In the genomic region with DNA sequence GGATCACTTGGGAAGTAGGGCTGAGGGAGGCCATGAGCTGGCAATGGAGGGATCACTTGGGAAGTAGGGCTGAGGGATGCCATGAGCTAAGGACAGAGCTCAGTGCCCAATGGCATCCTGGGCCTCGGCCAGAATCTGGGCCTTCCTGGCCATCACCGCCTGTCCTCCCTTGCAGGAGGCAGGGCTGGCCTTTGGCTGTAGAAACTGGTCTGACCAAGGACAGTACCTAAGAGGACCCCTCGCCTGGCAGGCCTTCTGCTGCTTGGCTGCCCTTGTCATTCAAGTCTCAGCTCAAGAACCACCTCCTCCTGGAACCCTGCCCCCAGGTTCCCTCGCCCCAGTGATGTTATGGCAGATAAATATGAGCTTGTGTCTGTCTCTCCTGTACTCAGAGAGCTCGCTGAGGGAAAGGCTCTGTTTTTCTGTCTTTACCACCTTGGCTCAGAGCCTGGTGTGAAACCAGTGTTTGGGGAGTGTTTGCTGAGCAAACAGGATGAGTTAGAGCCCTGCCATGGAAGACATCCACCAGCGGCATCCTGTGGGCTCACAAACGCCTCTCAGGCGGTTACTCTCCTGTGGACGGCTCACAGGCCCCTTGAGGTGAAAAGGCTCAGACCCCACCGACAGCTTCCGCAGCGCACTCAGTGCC, we compare ENCODE assay signal across 21 cellular contexts. TPM values are rescaled to one million over a fixed set of nuclear protein-coding genes. Genes with fewer than 3 reads are reported as not detected.
DNase-seq lines count a peak whose midpoint lies in the region; ATAC-seq and TF ChIP-seq lines count a peak whose summit lies in the region.
"Had no signal": no experiment of that assay in that cellular context is flagged by ENCODE, and none has a peak within 500 bp of the region (broad histone marks: within the 10 kb centered on the region; RNA-seq: fewer than 3 reads in every experiment).

No MANE protein-coding gene starts in this region.

- H3K4me2 ChIP-seq in BLaER1 treated with 17β-estradiol and CSF1 and Interleukin-3, amounts not matched to agents 10 nM and 100 nM: peak overlapping the region in 9 of 11 experiments; percentile 18 to 98 (median 89); a peak in 17 of 22 replicates

- 11% methylated on average over 2 of the region's 12 CpGs for WGBS in right lobe of liver (ENCODE audit: insufficient coverage, low coverage, low lambda C conversion rate, missing lambda C conversion rate)
- WGBS in upper lobe of left lung, 2 donors: 91 to 94% methylated on average over 8 to 11 of the region's 12 CpGs

- peaks cover 12 to 100% (median 46%) of the 10 kb centered on the region in 11 experiments; a peak in 19 of 22 replicates for H4K20me1 ChIP-seq in BLaER1 treated with 17β-estradiol and CSF1 and Interleukin-3, amounts not matched to agents 10 nM and 100 nM

- no peak overlapping the region; a peak in 1 of 20 replicates for H3K4me3 ChIP-seq in BLaER1 treated with 17β-estradiol and CSF1 and Interleukin-3, amounts not matched to agents 10 nM and 100 nM
- H3K4me3 ChIP-seq in LNCaP clone FGC (ENCODE audit: low read depth, low read length) (no peak overlapping the region), right lobe of liver (no peak overlapping the region), upper lobe of left lung (no peak overlapping the region)
- H3K4me3 ChIP-seq: cardiac muscle cell, SK-N-MC had no signal

- peaks cover 74 to 100% (median 99%) of the 10 kb centered on the region in 10 experiments for H3K4me1 ChIP-seq in BLaER1 treated with 17β-estradiol and CSF1 and Interleukin-3, amounts not matched to agents 10 nM and 100 nM
- H3K4me1 ChIP-seq in right lobe of liver: peaks cover 0 to 40% (median 17%) of the 10 kb centered on the region in 4 donors
- no peaks in the 10 kb centered on the region for H3K4me1 ChIP-seq in upper lobe of left lung

- peak; percentile 83 for DNase-seq in LNCaP clone FGC (ENCODE audit: low read depth)
- peak; percentile 22 for DNase-seq in amniotic epithelial cell (ENCODE audit: low read depth)
- DNase-seq in right lobe of liver: peak in 2 of 3 donors; percentile 61 to 73
- DNase-seq in glomerular visceral epithelial cell (ENCODE audit: extremely low spot score): no peak
- DNase-seq in activated gamma-delta T cell (lab: John Stamatoyannopoulos, UW): no peak
- DNase-seq in upper lobe of left lung: no peak
- no peak for DNase-seq in putamen (ENCODE audit: low spot score)
- DNase-seq: ACHN; activated CD4-positive, alpha-beta T cell treated with anti-CD3 and anti-CD28 coated beads for 36 hours; activated naive CD4-positive, alpha-beta T cell treated with anti-CD3 and anti-CD28 coated beads for 36 hours; activated T-cell treated with anti-CD3 and anti-CD28 coated beads, Interleukin-2, amount 50 U/mL, for 4 hours; amniotic stem cell; HCEC 1CT; kidney glomerular epithelial cell; NCI-H1417; NCI-H446 treated with DMSO at 0.1 percent for 48 hours; T-helper 2 cell had no signal

- H3K27ac ChIP-seq in BLaER1 treated with 17β-estradiol and CSF1 and Interleukin-3, amounts not matched to agents 10 nM and 100 nM: peak overlapping the region in 5 of 11 experiments; percentile 16 to 79 (median 64); a peak in 8 of 22 replicates
- H3K27ac ChIP-seq in right lobe of liver (peak overlapping the region in 2 of 3 donors; percentile 40 to 88), upper lobe of left lung (no peak overlapping the region)
- H3K27ac ChIP-seq: cardiac muscle cell, HL-60, SK-N-MC had no signal

- ATAC-seq in right lobe of liver (peak; percentile 45 to 61 (median 50)), upper lobe of left lung (ENCODE audit: low FRiP score in 2 of 2) (no peak)
- ATAC-seq: activated CD4-positive, alpha-beta T cell treated with anti-CD3 and anti-CD28 coated beads for 36 hours; activated T-cell treated with anti-CD3 and anti-CD28 coated beads, Interleukin-2, amount 50 U/mL, for 4 hours had no signal

- H3K36me3 ChIP-seq in BLaER1 treated with 17β-estradiol and CSF1 and Interleukin-3, amounts not matched to agents 10 nM and 100 nM: peaks cover 29 to 100% (median 63%) of the 10 kb centered on the region in 11 experiments
- H3K36me3 ChIP-seq in right lobe of liver (peaks cover 0 to 46% (median 12%) of the 10 kb centered on the region in 4 donors), upper lobe of left lung (peaks cover 23 to 100% (median 88%) of the 10 kb centered on the region in 4 donors)

- peak overlapping the region in 4 of 11 experiments; percentile 39 to 61 (median 42); a peak in 6 of 22 replicates for H3K9ac ChIP-seq in BLaER1 treated with 17β-estradiol and CSF1 and Interleukin-3, amounts not matched to agents 10 nM and 100 nM

- no peak for TF ChIP-seq EP300 in upper lobe of left lung (IDR thresholded peaks at IDR 0.05)

- intact Hi-C loops in right lobe of liver (cut with DNase I): no loop called here

- TF ChIP-seq CTCF in LNCaP clone FGC (IDR thresholded peaks at IDR 0.05; ENCODE audit: control insufficient read depth, extremely low read depth, insufficient read depth) (no peak), right lobe of liver (IDR thresholded peaks at IDR 0.05) (no peak), upper lobe of left lung (IDR thresholded peaks at IDR 0.05) (no peak)

- H3K27me3 ChIP-seq in BLaER1 treated with 17β-estradiol and CSF1 and Interleukin-3, amounts not matched to agents 10 nM and 100 nM: no peaks in the 10 kb centered on the region
- H3K27me3 ChIP-seq in right lobe of liver: no peaks in the 10 kb centered on the region
- no peaks in the 10 kb centered on the region for H3K27me3 ChIP-seq in upper lobe of left lung
- H3K27me3 ChIP-seq: cardiac muscle cell had no signal

- TF ChIP-seq POLR2A in right lobe of liver (IDR thresholded peaks at IDR 0.05) (no peak), upper lobe of left lung (IDR thresholded peaks at IDR 0.05) (no peak)

- no peaks in the 10 kb centered on the region for H3K9me3 ChIP-seq in BLaER1 treated with 17β-estradiol and CSF1 and Interleukin-3, amounts not matched to agents 10 nM and 100 nM (replicated peaks in 1 of 11)
- H3K9me3 ChIP-seq in right lobe of liver (no peaks in the 10 kb centered on the region), upper lobe of left lung (no peaks in the 10 kb centered on the region)

RNA-seq across cellular contexts. Expression of gene RASL10A, which starts 19.3 kb away (rescaled TPM):
- total RNA-seq in right lobe of liver: 1 to 10 TPM in 3 of 6 experiments, under 1 TPM in 3; 0.32 to 1.2 (median 0.87) TPM
- 10 to 100 TPM in 1 of 6 donors, 1 to 10 TPM in 5; 1.2 to 33.5 (median 2.0) TPM for total RNA-seq in upper lobe of left lung
- total RNA-seq: activated naive CD4-positive, alpha-beta T cell treated with anti-CD3 and anti-CD28 coated beads for 36 hours had no signal

RNA-seq across cellular contexts. Expression of gene GAS2L1, which starts 28.4 kb away (rescaled TPM):
- total RNA-seq in right lobe of liver: 10 to 100 TPM in 4 of 6 experiments, 1 to 10 TPM in 2; 8.9 to 15.8 (median 11.5) TPM
- total RNA-seq in upper lobe of left lung: 10 to 100 TPM; 14.4 to 63.4 (median 36.1) TPM

RNA-seq across cellular contexts. Expression of gene AP1B1, which starts 53.5 kb away (rescaled TPM):
- 10 to 100 TPM; 35.7 to 63.2 (median 44.4) TPM for total RNA-seq in right lobe of liver
- total RNA-seq in upper lobe of left lung: 100 to 1,000 TPM in 1 of 6 donors, 10 to 100 TPM in 5; 44.7 to 162 (median 80.7) TPM

Comparison
In these comparisons a context has a peak if more than half of its experiments do, and no peak if none do; other contexts are left out.
1. H3K27ac ChIP-seq: peak in right lobe of liver (2 of 3); none in upper lobe of left lung (0 of 4).
2. DNase-seq: peak in LNCaP clone FGC (single experiment), amniotic epithelial cell (single experiment) and right lobe of liver (2 of 3); none in glomerular visceral epithelial cell (single experiment), activated gamma-delta T cell (single experiment), upper lobe of left lung (0 of 2) and putamen (single experiment).
3. ATAC-seq: peak in right lobe of liver (4 of 4); none in upper lobe of left lung (0 of 2).